Comparison of ENCODE assay signal across 1 cellular context in the genomic region with DNA sequence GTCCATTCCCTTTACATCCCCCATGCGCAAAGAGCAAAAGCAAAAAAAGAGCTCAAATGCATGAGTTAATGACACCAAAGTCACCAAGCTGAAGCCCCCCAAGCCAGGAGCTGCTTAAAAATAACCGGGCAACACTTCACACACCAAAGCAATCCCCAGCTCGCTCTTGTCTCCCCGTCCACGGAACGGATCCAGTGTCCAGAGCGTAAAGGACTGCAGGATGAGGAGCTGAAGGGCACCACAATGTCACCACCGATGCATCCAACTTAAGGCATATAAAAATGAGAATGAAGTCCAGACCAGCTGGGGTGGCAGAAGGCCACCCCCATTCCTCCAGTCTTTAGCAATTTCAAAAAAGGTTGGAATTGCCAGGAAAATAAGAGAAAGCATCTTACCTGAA.
TF ChIP-seq lines count a peak whose summit lies in the region.

No MANE protein-coding gene starts in this region.

TF ChIP-seq in H1, 55 proteins besides CTCF, POLR2A, EP300 and RAD21 (continued from another document):
- TF ChIP-seq, protein P1, sequence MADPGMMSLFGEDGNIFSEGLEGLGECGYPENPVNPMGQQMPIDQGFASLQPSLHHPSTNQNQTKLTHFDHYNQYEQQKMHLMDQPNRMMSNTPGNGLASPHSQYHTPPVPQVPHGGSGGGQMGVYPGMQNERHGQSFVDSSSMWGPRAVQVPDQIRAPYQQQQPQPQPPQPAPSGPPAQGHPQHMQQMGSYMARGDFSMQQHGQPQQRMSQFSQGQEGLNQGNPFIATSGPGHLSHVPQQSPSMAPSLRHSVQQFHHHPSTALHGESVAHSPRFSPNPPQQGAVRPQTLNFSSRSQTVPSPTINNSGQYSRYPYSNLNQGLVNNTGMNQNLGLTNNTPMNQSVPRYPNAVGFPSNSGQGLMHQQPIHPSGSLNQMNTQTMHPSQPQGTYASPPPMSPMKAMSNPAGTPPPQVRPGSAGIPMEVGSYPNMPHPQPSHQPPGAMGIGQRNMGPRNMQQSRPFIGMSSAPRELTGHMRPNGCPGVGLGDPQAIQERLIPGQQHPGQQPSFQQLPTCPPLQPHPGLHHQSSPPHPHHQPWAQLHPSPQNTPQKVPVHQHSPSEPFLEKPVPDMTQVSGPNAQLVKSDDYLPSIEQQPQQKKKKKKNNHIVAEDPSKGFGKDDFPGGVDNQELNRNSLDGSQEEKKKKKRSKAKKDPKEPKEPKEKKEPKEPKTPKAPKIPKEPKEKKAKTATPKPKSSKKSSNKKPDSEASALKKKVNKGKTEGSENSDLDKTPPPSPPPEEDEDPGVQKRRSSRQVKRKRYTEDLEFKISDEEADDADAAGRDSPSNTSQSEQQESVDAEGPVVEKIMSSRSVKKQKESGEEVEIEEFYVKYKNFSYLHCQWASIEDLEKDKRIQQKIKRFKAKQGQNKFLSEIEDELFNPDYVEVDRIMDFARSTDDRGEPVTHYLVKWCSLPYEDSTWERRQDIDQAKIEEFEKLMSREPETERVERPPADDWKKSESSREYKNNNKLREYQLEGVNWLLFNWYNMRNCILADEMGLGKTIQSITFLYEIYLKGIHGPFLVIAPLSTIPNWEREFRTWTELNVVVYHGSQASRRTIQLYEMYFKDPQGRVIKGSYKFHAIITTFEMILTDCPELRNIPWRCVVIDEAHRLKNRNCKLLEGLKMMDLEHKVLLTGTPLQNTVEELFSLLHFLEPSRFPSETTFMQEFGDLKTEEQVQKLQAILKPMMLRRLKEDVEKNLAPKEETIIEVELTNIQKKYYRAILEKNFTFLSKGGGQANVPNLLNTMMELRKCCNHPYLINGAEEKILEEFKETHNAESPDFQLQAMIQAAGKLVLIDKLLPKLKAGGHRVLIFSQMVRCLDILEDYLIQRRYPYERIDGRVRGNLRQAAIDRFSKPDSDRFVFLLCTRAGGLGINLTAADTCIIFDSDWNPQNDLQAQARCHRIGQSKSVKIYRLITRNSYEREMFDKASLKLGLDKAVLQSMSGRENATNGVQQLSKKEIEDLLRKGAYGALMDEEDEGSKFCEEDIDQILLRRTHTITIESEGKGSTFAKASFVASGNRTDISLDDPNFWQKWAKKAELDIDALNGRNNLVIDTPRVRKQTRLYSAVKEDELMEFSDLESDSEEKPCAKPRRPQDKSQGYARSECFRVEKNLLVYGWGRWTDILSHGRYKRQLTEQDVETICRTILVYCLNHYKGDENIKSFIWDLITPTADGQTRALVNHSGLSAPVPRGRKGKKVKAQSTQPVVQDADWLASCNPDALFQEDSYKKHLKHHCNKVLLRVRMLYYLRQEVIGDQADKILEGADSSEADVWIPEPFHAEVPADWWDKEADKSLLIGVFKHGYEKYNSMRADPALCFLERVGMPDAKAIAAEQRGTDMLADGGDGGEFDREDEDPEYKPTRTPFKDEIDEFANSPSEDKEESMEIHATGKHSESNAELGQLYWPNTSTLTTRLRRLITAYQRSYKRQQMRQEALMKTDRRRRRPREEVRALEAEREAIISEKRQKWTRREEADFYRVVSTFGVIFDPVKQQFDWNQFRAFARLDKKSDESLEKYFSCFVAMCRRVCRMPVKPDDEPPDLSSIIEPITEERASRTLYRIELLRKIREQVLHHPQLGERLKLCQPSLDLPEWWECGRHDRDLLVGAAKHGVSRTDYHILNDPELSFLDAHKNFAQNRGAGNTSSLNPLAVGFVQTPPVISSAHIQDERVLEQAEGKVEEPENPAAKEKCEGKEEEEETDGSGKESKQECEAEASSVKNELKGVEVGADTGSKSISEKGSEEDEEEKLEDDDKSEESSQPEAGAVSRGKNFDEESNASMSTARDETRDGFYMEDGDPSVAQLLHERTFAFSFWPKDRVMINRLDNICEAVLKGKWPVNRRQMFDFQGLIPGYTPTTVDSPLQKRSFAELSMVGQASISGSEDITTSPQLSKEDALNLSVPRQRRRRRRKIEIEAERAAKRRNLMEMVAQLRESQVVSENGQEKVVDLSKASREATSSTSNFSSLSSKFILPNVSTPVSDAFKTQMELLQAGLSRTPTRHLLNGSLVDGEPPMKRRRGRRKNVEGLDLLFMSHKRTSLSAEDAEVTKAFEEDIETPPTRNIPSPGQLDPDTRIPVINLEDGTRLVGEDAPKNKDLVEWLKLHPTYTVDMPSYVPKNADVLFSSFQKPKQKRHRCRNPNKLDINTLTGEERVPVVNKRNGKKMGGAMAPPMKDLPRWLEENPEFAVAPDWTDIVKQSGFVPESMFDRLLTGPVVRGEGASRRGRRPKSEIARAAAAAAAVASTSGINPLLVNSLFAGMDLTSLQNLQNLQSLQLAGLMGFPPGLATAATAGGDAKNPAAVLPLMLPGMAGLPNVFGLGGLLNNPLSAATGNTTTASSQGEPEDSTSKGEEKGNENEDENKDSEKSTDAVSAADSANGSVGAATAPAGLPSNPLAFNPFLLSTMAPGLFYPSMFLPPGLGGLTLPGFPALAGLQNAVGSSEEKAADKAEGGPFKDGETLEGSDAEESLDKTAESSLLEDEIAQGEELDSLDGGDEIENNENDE (IDR thresholded peaks at IDR 0.05; ENCODE audit: insufficient replicate concordance, low read length) = no peak
TF ChIP-seq in H1: peak in this region for 0.
